Comparison of ENCODE assay signal across 8 cellular contexts in genomic region chr9:72476617-72477375, GRCh38. TPM values are rescaled to one million over a fixed set of nuclear protein-coding genes. Genes with fewer than 3 reads are reported as not detected.
DNase-seq lines count a peak whose midpoint lies in the region; ATAC-seq and TF ChIP-seq lines count a peak whose summit lies in the region.
"Had no signal": no experiment of that assay in that cellular context is flagged by ENCODE, and none has a peak within 500 bp of the region (broad histone marks: within the 10 kb centered on the region; RNA-seq: fewer than 3 reads in every experiment).

No MANE protein-coding gene starts in this region.

- no peaks in the 10 kb centered on the region for H3K36me3 Mint-ChIP-seq in activated CD4-positive, alpha-beta T cell treated with anti-CD3 and anti-CD28 coated beads, Interleukin-2, amount 10 ng/mL, durations not matched to agents 7 days and 5 days (ENCODE audit: low read depth)
- no peaks in the 10 kb centered on the region for H3K36me3 Mint-ChIP-seq in osteocyte (ENCODE audit: unreplicated experiment)
- H3K36me3 Mint-ChIP-seq: IgD-negative memory B cell had no signal

- no peaks in the 10 kb centered on the region for H3K27me3 ChIP-seq in foreskin keratinocyte

- H3K27me3 Mint-ChIP-seq in activated CD4-positive, alpha-beta T cell treated with anti-CD3 and anti-CD28 coated beads, Interleukin-2, amount 10 ng/mL, durations not matched to agents 7 days and 5 days, result no peaks in the 10 kb centered on the region
- H3K27me3 Mint-ChIP-seq in osteocyte (ENCODE audit: unreplicated experiment), result no peaks in the 10 kb centered on the region

- DNase-seq in HT-29 (ENCODE audit: low spot score) (peak; percentile 96), foreskin keratinocyte (peak; percentile 97 to 99), osteocyte (ENCODE audit: extremely low spot score, unreplicated experiment) (no peak), NCI-H146 (lab: John Stamatoyannopoulos, UW) (no peak)
- DNase-seq in activated CD4-positive, alpha-beta T cell treated with anti-CD3 and anti-CD28 coated beads, Interleukin-2, amount 10 ng/mL, durations not matched to agents 7 days and 5 days, result peak; percentile 12
- peak; percentile 2 to 11 for DNase-seq in stimulated activated CD8-positive, alpha-beta memory T cell treated with anti-CD3 and anti-CD28 coated beads, Interleukin-2, amount 100 ng/mL, for 48 hours (ENCODE audit: low read depth in 2 of 2)

- H3K9me3 Mint-ChIP-seq in activated CD4-positive, alpha-beta T cell treated with anti-CD3 and anti-CD28 coated beads, Interleukin-2, amount 10 ng/mL, durations not matched to agents 7 days and 5 days, result peaks cover 4% of the 10 kb centered on the region
- H3K9me3 Mint-ChIP-seq in osteocyte (ENCODE audit: unreplicated experiment), result peaks cover 5% of the 10 kb centered on the region
- H3K9me3 Mint-ChIP-seq: IgD-negative memory B cell had no signal

- POLR2A ChIA-PET in activated CD4-positive, alpha-beta T cell treated with anti-CD3 and anti-CD28 coated beads, Interleukin-2, amount 10 ng/mL, durations not matched to agents 7 days and 5 days (lab: Charles Lee), result no interaction called here

- peak overlapping the region; percentile 81 for H3K27ac ChIP-seq in foreskin keratinocyte

- peaks cover 45% of the 10 kb centered on the region for H3K4me1 Mint-ChIP-seq in activated CD4-positive, alpha-beta T cell treated with anti-CD3 and anti-CD28 coated beads, Interleukin-2, amount 10 ng/mL, durations not matched to agents 7 days and 5 days
- peaks cover 63% of the 10 kb centered on the region for H3K4me1 Mint-ChIP-seq in osteocyte (ENCODE audit: unreplicated experiment)

- TF ChIP-seq CTCF in foreskin keratinocyte (conservative IDR thresholded peaks at IDR 0.05) (no peak), osteocyte (IDR thresholded peaks at IDR 0.05) (no peak)

- no peak overlapping the region for H3K4me3 Mint-ChIP-seq in activated CD4-positive, alpha-beta T cell treated with anti-CD3 and anti-CD28 coated beads, Interleukin-2, amount 10 ng/mL, durations not matched to agents 7 days and 5 days
- H3K4me3 Mint-ChIP-seq in osteocyte (ENCODE audit: unreplicated experiment), result no peak overlapping the region
- H3K4me3 Mint-ChIP-seq: IgD-negative memory B cell had no signal

- peaks cover 46% of the 10 kb centered on the region for H3K4me1 ChIP-seq in foreskin keratinocyte

- no peak overlapping the region for H3K27ac Mint-ChIP-seq in activated CD4-positive, alpha-beta T cell treated with anti-CD3 and anti-CD28 coated beads, Interleukin-2, amount 10 ng/mL, durations not matched to agents 7 days and 5 days
- no peak overlapping the region for H3K27ac Mint-ChIP-seq in osteocyte (ENCODE audit: unreplicated experiment)
- H3K27ac Mint-ChIP-seq: IgD-negative memory B cell had no signal

- CTCF ChIA-PET in activated CD4-positive, alpha-beta T cell treated with anti-CD3 and anti-CD28 coated beads, Interleukin-2, amount 10 ng/mL, durations not matched to agents 7 days and 5 days (lab: Charles Lee), result interaction anchor here (1.2 kb wide), 1 partner anchor 51 kb away, joined by 3 read pairs; no protein-coding TSS in a partner anchor

- ATAC-seq in foreskin keratinocyte (peak; percentile 94), GM19023 (IDR thresholded peaks at IDR 0.05; ENCODE audit: unreplicated experiment) (no peak)

RNA-seq across cellular contexts. Expression of gene TMC1, which starts 44.6 kb away (rescaled TPM):
- 0.26 and 0.53 TPM in 2 replicates for total RNA-seq in HT-29 (2014; rRNA removed; shearing (Covaris generic))
- not detected for total RNA-seq in activated CD4-positive, alpha-beta T cell treated with anti-CD3 and anti-CD28 coated beads, Interleukin-2, amount 10 ng/mL, durations not matched to agents 7 days and 5 days
- total RNA-seq in foreskin keratinocyte (not detected in 2 replicates), osteocyte (not detected in 2 replicates)
- not detected in 2 replicates for polyA plus RNA-seq in foreskin keratinocyte
- polyA plus RNA-seq: IgD-negative memory B cell had no signal

Comparison
In these comparisons a context has a peak if more than half of its experiments do, and no peak if none do; other contexts are left out.
1. DNase-seq: peak in HT-29 (single experiment), activated CD4-positive, alpha-beta T cell treated with anti-CD3 and anti-CD28 coated beads, Interleukin-2, amount 10 ng/mL, durations not matched to agents 7 days and 5 days (single experiment), foreskin keratinocyte (2 of 2) and stimulated activated CD8-positive, alpha-beta memory T cell treated with anti-CD3 and anti-CD28 coated beads, Interleukin-2, amount 100 ng/mL, for 48 hours (2 of 2); none in osteocyte (single experiment) and NCI-H146 (single experiment).